In the genomic region with DNA sequence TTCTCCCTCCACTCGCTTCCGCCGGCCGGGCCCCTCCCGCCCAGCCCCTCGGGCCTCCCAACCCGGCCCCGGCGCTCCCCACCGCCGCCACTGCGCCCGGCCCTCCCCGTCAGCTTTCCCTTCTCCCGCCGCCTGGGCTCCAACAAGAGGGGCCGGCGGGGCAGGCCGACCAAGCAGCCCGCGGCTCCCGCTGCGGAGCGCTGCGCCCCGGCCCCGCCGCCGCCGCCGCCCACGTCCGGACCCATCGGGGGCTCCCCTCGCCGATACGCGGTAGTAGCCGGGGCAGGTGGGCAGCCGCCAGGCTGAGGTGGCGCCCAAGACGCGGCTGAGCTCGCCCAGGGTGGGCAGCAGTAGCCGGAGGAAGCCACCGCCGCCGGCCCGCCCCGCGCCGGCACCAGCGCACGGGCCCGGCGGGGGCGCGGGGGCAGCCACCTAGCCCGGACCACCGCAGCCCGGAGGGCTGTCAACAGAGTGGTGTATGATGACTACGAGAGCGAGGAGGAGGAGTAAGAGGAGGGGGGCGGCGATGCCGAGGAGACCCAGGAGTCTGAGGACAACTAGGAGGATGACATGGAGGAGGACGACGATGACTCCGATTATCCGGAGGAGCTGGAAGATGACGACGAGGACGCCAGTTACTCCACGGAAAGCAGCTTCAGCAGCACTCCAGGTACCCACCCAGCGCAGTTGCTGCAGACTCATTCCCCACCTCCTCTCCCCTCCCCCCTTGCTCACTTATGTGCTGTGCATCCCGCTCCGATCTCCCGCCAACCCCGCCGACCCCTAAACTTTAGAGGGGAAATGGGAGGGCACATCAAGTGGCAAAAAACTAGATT, we compare ENCODE assay signal across 9 cellular contexts. TPM values are rescaled to one million over a fixed set of nuclear protein-coding genes. Genes with fewer than 3 reads are reported as not detected.
DNase-seq lines count a peak whose midpoint lies in the region; ATAC-seq, FAIRE-seq and TF ChIP-seq lines count a peak whose summit lies in the region.
"Had no signal": no experiment of that assay in that cellular context is flagged by ENCODE, and none has a peak within 500 bp of the region (broad histone marks: within the 10 kb centered on the region; RNA-seq: fewer than 3 reads in every experiment).

No MANE protein-coding gene starts in this region.

- peak overlapping the region; percentile 94 for H3K4me3 ChIP-seq in brain microvascular endothelial cell (ENCODE audit: low read depth, low read length)
- H3K4me3 ChIP-seq in iPS-20b (ENCODE audit: low read length) = peak overlapping the region; percentile 100
- peak overlapping the region; percentile 62 to 98 (median 91) for H3K4me3 ChIP-seq in skin epidermis

- no peak for FAIRE-seq in HTR-8/SVneo (lab: Jason Lieb, UNC)
- FAIRE-seq: colon had no signal

- ATAC-seq in GM21360 (IDR thresholded peaks at IDR 0.05; ENCODE audit: unreplicated experiment) = peak; percentile 29

- H3K27ac ChIP-seq in brain microvascular endothelial cell (peak overlapping the region; percentile 70), iPS-20b (ENCODE audit: low read length) (peak overlapping the region; percentile 12), skin epidermis (peak overlapping the region; percentile 80 to 96 (median 91))

- DNase-seq in Caki2 (ENCODE audit: low read depth) = peak; percentile 55
- DNase-seq in HTR-8/SVneo (ENCODE audit: insufficient read length, low spot score) = peak; percentile 42
- DNase-seq in T-helper 1 cell = peak; percentile 19 to 45 (median 24)
- DNase-seq in brain microvascular endothelial cell = peak; percentile 14
- no peak for DNase-seq in OCI-M2 (lab: John Stamatoyannopoulos, UW; ENCODE audit: unreplicated experiment)

- peak overlapping the region; percentile 85 for H3K9ac ChIP-seq in iPS-20b (ENCODE audit: low read depth, low read length)

- H3K4me1 ChIP-seq in iPS-20b (ENCODE audit: insufficient read depth, low read length) = no peaks in the 10 kb centered on the region

- TF ChIP-seq CTCF in brain microvascular endothelial cell (IDR thresholded peaks at IDR 0.05; ENCODE audit: low read depth, low read length, missing control alignments) = no peak

- in situ Hi-C loops in Caki2 (cut with HindIII; ENCODE audit: low pct_unique_long_range_greater_than_20kb, low sequenced_read_pairs) = no loop called here
- in situ Hi-C loops in brain microvascular endothelial cell (cut with HindIII; ENCODE audit: low pct_ligation_motif_present, low sequenced_read_pairs) = loop anchor here (25.0 kb wide), 1 partner anchor 130 kb away; the partner anchor contains the start of gene RHOT1

- no peaks in the 10 kb centered on the region for H3K27me3 ChIP-seq in brain microvascular endothelial cell (replicated peaks)
- peaks cover 9% of the 10 kb centered on the region for H3K27me3 ChIP-seq in iPS-20b (ENCODE audit: insufficient read depth, low read length)

- H3K36me3 ChIP-seq in brain microvascular endothelial cell (replicated peaks) (no peaks in the 10 kb centered on the region), iPS-20b (ENCODE audit: insufficient read depth, low read depth, low read length) (no peaks in the 10 kb centered on the region)

- H3K9me3 ChIP-seq in iPS-20b (ENCODE audit: insufficient read depth, low read depth, low read length) = no peaks in the 10 kb centered on the region

RNA-seq across cellular contexts. Expression of gene LRRC37B, which starts 0.5 kb away (rescaled TPM):
- 10.3 and 24.0 TPM in 2 replicates for total RNA-seq in Caki2 (2014; rRNA removed; shearing (Covaris generic); ENCODE audit: low replicate concordance)

Comparison
In these comparisons a context has a peak if more than half of its experiments do, and no peak if none do; other contexts are left out.
1. H3K27ac ChIP-seq: peak in every context shown above with its lines; median percentile 91 in skin epidermis; 70 in brain microvascular endothelial cell; 12 in iPS-20b.